2 cellular contexts compared by ENCODE assay signal in the genomic region with DNA sequence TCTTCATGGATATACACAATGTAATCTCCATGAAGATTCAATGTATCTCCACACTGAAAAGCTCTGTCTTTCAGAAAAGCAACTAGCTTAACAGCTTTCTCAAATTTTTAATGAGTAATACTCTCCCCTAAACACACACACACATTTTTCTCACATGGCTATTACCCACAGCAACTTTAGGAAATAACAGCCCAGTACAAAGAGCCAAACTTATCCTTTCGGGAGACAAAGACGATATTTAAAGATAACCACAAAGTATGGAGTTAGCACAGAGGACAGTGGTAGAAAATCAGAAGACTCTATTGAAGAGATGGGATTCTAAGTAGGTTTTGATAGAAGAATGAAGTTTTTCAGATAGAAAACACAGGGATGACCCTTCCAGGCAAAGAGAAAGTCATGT.
TF ChIP-seq lines count a peak whose summit lies in the region.

No MANE protein-coding gene starts in this region.

TF ChIP-seq in SK-N-SH, 30 proteins besides CTCF, POLR2A, EP300 and RAD21:
- TF ChIP-seq, protein P1, sequence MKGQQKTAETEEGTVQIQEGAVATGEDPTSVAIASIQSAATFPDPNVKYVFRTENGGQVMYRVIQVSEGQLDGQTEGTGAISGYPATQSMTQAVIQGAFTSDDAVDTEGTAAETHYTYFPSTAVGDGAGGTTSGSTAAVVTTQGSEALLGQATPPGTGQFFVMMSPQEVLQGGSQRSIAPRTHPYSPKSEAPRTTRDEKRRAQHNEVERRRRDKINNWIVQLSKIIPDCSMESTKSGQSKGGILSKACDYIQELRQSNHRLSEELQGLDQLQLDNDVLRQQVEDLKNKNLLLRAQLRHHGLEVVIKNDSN (IDR thresholded peaks at IDR 0.05; ENCODE audit: borderline replicate concordance, low read depth): no peak
- TF ChIP-seq NFIC (IDR thresholded peaks at IDR 0.05; ENCODE audit: borderline replicate concordance): no peak
- no peak for TF ChIP-seq FOSL2 (IDR thresholded peaks at IDR 0.05; ENCODE audit: borderline replicate concordance, low read depth)
- TF ChIP-seq GATA2 (CRISPR knock-in tag; IDR thresholded peaks at IDR 0.05): no peak
- TF ChIP-seq, protein P2, sequence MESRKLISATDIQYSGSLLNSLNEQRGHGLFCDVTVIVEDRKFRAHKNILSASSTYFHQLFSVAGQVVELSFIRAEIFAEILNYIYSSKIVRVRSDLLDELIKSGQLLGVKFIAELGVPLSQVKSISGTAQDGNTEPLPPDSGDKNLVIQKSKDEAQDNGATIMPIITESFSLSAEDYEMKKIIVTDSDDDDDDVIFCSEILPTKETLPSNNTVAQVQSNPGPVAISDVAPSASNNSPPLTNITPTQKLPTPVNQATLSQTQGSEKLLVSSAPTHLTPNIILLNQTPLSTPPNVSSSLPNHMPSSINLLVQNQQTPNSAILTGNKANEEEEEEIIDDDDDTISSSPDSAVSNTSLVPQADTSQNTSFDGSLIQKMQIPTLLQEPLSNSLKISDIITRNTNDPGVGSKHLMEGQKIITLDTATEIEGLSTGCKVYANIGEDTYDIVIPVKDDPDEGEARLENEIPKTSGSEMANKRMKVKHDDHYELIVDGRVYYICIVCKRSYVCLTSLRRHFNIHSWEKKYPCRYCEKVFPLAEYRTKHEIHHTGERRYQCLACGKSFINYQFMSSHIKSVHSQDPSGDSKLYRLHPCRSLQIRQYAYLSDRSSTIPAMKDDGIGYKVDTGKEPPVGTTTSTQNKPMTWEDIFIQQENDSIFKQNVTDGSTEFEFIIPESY (IDR thresholded peaks at IDR 0.05; ENCODE audit: borderline replicate concordance, low read depth): no peak
- no peak for TF ChIP-seq POLR2AphosphoS5 (IDR thresholded peaks at IDR 0.05; ENCODE audit: low read depth, low read length)
- TF ChIP-seq FOXM1 (IDR thresholded peaks at IDR 0.05; ENCODE audit: low read depth): no peak
- TF ChIP-seq, protein P3, sequence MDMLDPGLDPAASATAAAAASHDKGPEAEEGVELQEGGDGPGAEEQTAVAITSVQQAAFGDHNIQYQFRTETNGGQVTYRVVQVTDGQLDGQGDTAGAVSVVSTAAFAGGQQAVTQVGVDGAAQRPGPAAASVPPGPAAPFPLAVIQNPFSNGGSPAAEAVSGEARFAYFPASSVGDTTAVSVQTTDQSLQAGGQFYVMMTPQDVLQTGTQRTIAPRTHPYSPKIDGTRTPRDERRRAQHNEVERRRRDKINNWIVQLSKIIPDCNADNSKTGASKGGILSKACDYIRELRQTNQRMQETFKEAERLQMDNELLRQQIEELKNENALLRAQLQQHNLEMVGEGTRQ (IDR thresholded peaks at IDR 0.05; ENCODE audit: borderline replicate concordance, low read depth, low read length): no peak
- no peak for TF ChIP-seq NRF1 (IDR thresholded peaks at IDR 0.05; ENCODE audit: low read depth, low read length)
- no peak for TF ChIP-seq RXRA (IDR thresholded peaks at IDR 0.05; ENCODE audit: borderline replicate concordance, low read depth)

TF ChIP-seq in SK-N-SH treated with all-trans-retinoic acid at 6 μM for 48 hours, 23 proteins besides CTCF, POLR2A, EP300 and RAD21:
- TF ChIP-seq ESRRG (CRISPR knock-in tag; IDR thresholded peaks at IDR 0.05) (no peak), BACH2 (CRISPR knock-in tag; IDR thresholded peaks at IDR 0.05; ENCODE audit: borderline replicate concordance) (no peak)
- TF ChIP-seq, protein P4, sequence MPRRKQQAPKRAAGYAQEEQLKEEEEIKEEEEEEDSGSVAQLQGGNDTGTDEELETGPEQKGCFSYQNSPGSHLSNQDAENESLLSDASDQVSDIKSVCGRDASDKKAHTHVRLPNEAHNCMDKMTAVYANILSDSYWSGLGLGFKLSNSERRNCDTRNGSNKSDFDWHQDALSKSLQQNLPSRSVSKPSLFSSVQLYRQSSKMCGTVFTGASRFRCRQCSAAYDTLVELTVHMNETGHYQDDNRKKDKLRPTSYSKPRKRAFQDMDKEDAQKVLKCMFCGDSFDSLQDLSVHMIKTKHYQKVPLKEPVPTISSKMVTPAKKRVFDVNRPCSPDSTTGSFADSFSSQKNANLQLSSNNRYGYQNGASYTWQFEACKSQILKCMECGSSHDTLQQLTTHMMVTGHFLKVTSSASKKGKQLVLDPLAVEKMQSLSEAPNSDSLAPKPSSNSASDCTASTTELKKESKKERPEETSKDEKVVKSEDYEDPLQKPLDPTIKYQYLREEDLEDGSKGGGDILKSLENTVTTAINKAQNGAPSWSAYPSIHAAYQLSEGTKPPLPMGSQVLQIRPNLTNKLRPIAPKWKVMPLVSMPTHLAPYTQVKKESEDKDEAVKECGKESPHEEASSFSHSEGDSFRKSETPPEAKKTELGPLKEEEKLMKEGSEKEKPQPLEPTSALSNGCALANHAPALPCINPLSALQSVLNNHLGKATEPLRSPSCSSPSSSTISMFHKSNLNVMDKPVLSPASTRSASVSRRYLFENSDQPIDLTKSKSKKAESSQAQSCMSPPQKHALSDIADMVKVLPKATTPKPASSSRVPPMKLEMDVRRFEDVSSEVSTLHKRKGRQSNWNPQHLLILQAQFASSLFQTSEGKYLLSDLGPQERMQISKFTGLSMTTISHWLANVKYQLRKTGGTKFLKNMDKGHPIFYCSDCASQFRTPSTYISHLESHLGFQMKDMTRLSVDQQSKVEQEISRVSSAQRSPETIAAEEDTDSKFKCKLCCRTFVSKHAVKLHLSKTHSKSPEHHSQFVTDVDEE (CRISPR knock-in tag; IDR thresholded peaks at IDR 0.05): no peak
TF ChIP-seq in SK-N-SH treated with all-trans-retinoic acid at 6 μM for 48 hours: peak in this region for 0.
